ENCODE assay signal across 10 cellular contexts in the genomic region with DNA sequence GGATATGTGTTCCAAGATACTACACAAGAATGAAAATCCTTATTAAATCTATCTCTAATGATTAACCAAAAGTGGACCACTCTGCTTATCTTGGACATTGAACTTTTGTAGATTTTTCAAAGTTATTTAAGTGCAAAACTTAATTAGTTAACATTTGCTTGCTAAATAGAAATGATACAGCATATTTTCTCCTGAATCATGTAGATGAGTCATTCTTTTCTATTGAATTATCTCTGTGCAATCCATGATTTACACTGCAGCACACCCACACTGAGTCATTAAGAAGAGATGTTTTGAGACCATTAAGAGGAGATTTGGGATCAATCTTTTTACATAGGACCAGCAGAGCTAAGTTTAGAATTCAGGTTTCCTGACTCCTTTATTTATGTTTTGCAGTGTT. TPM values are rescaled to one million over a fixed set of nuclear protein-coding genes. Genes with fewer than 3 reads are reported as not detected.
DNase-seq lines count a peak whose midpoint lies in the region; ATAC-seq and TF ChIP-seq lines count a peak whose summit lies in the region.
"Had no signal": no experiment of that assay in that cellular context is flagged by ENCODE, and none has a peak within 500 bp of the region (broad histone marks: within the 10 kb centered on the region; RNA-seq: fewer than 3 reads in every experiment).

No MANE protein-coding gene starts in this region.

- peaks cover 9% of the 10 kb centered on the region for H3K4me1 Mint-ChIP-seq in neural progenitor cell
- H3K4me1 Mint-ChIP-seq in naive thymus-derived CD8-positive, alpha-beta T cell, result peaks cover 3 to 23% (median 5%) of the 10 kb centered on the region in 4 donors

- no peak for ATAC-seq in naive thymus-derived CD8-positive, alpha-beta T cell
- ATAC-seq in GM19324 (IDR thresholded peaks at IDR 0.05; ENCODE audit: low FRiP score, unreplicated experiment), result no peak
- ATAC-seq: GM12878 had no signal

- no peak overlapping the region for H3K4me3 ChIP-seq in SJSA1
- H3K4me3 ChIP-seq in fibroblast of pulmonary artery (replicated peaks; ENCODE audit: low read depth, low read length), result no peak overlapping the region
- no peak overlapping the region for H3K4me3 ChIP-seq in skeletal muscle satellite cell (ENCODE audit: low read length)
- no peak overlapping the region for H3K4me3 ChIP-seq in neural progenitor cell
- H3K4me3 ChIP-seq: GM12878 had no signal

- H3K79me2 ChIP-seq in neural progenitor cell (ENCODE audit: low read depth), result no peaks in the 10 kb centered on the region

- H3K4me3 Mint-ChIP-seq in neural progenitor cell, result no peak overlapping the region
- H3K4me3 Mint-ChIP-seq in naive thymus-derived CD8-positive, alpha-beta T cell, result no peak overlapping the region

- H3F3A ChIP-seq in neural progenitor cell (ENCODE audit: low read depth), result no peaks in the 10 kb centered on the region

- H3K27ac ChIP-seq in SJSA1 (peak overlapping the region; percentile 89), neural progenitor cell (no peak overlapping the region)

- H3K9me3 ChIP-seq in SJSA1 (replicated peaks) (no peaks in the 10 kb centered on the region), skeletal muscle satellite cell (replicated peaks; ENCODE audit: low read length) (no peaks in the 10 kb centered on the region), neural progenitor cell (ENCODE audit: low read depth) (no peaks in the 10 kb centered on the region)

- H3K4me1 ChIP-seq in SJSA1 (replicated peaks), result peaks cover 52% of the 10 kb centered on the region
- peaks cover 43% of the 10 kb centered on the region for H3K4me1 ChIP-seq in skeletal muscle satellite cell (ENCODE audit: control insufficient read depth, insufficient read depth, low read length)
- H3K4me1 ChIP-seq in neural progenitor cell, result peaks cover 10% of the 10 kb centered on the region

- DNase-seq in GM04503 (ENCODE audit: low read depth) (peak; percentile 78), SJSA1 (ENCODE audit: low read depth in 1 of 2, low spot score in 2 of 2) (peak; percentile 53 to 86), fibroblast of pulmonary artery (ENCODE audit: low read depth) (peak; percentile 81), neural progenitor cell (ENCODE audit: low spot score) (no peak)
- no peak for DNase-seq in naive thymus-derived CD8-positive, alpha-beta T cell
- no peak for DNase-seq in activated T-cell treated with anti-CD3 and anti-CD28 coated beads, Interleukin-2, amount 50 U/mL, for 48 hours
- DNase-seq: NCI-H1105 treated with DMSO at 0.1 percent for 48 hours had no signal

- no peak overlapping the region for H3K27ac Mint-ChIP-seq in neural progenitor cell
- no peak overlapping the region for H3K27ac Mint-ChIP-seq in naive thymus-derived CD8-positive, alpha-beta T cell

- no peaks in the 10 kb centered on the region for H3K27me3 Mint-ChIP-seq in neural progenitor cell (ENCODE audit: insufficient read depth, low read depth)
- peaks cover 0 to 2% (median 0%) of the 10 kb centered on the region in 5 donors for H3K27me3 Mint-ChIP-seq in naive thymus-derived CD8-positive, alpha-beta T cell

- POLR2A ChIA-PET in naive thymus-derived CD8-positive, alpha-beta T cell (lab: Charles Lee), result no interaction called here

- peak overlapping the region; percentile 68 for H3K4me2 ChIP-seq in skeletal muscle satellite cell (ENCODE audit: low read length)
- H3K4me2 ChIP-seq in neural progenitor cell, result no peak overlapping the region

- H3K36me3 ChIP-seq in SJSA1, result no peaks in the 10 kb centered on the region
- no peaks in the 10 kb centered on the region for H3K36me3 ChIP-seq in skeletal muscle satellite cell (ENCODE audit: insufficient read depth, low read length)
- no peaks in the 10 kb centered on the region for H3K36me3 ChIP-seq in neural progenitor cell

- TF ChIP-seq CTCF in fibroblast of pulmonary artery (IDR thresholded peaks at IDR 0.05; ENCODE audit: low read length, missing control alignments) (no peak), neural progenitor cell (IDR thresholded peaks at IDR 0.05) (no peak)

- no peaks in the 10 kb centered on the region for H3K36me3 Mint-ChIP-seq in neural progenitor cell
- peaks cover 0 to 14% (median 13%) of the 10 kb centered on the region in 3 donors for H3K36me3 Mint-ChIP-seq in naive thymus-derived CD8-positive, alpha-beta T cell

- H4K20me1 ChIP-seq in neural progenitor cell (ENCODE audit: low read depth), result no peaks in the 10 kb centered on the region

- no peak overlapping the region for H2AFZ ChIP-seq in neural progenitor cell (replicated peaks)

- no peaks in the 10 kb centered on the region for H3K9me3 Mint-ChIP-seq in neural progenitor cell
- peaks cover 0 to 10% (median 2%) of the 10 kb centered on the region in 9 donors for H3K9me3 Mint-ChIP-seq in naive thymus-derived CD8-positive, alpha-beta T cell

- H3K27me3 ChIP-seq in SJSA1 (replicated peaks) (no peaks in the 10 kb centered on the region), skeletal muscle satellite cell (ENCODE audit: control insufficient read depth, insufficient read depth, low read length) (no peaks in the 10 kb centered on the region), neural progenitor cell (no peaks in the 10 kb centered on the region)

- peak overlapping the region; percentile 68 for H3K9ac ChIP-seq in skeletal muscle satellite cell (ENCODE audit: low read depth, low read length)
- H3K9ac ChIP-seq in neural progenitor cell, result no peak overlapping the region

RNA-seq across cellular contexts. Expression of gene ABCC2, which starts 6.6 kb away (rescaled TPM):
- 0.47 and 1.3 TPM in 2 replicates for total RNA-seq in SJSA1 (2014; rRNA removed; shearing (Covaris generic))
- total RNA-seq in skeletal muscle satellite cell (2012; rRNA removed), result 4.8 and 5.7 TPM in 2 replicates
- 0.25 and 0.26 TPM in 2 replicates for total RNA-seq in neural progenitor cell (ENCODE audit: low replicate concordance)
- total RNA-seq in naive thymus-derived CD8-positive, alpha-beta T cell, result 1 to 10 TPM; 5.5 to 6.8 TPM
- under 1 TPM; 0.50 to 0.86 (median 0.60) TPM for polyA plus RNA-seq in naive thymus-derived CD8-positive, alpha-beta T cell

RNA-seq across cellular contexts. Expression of gene CUTC, which starts 43.8 kb away (rescaled TPM):
- 29.5 and 35.0 TPM in 2 replicates for total RNA-seq in SJSA1 (2014; rRNA removed; shearing (Covaris generic))
- 20.3 and 28.1 TPM in 2 replicates for total RNA-seq in skeletal muscle satellite cell (2012; rRNA removed)
- 27.8 and 36.1 TPM in 2 replicates for total RNA-seq in neural progenitor cell (ENCODE audit: low replicate concordance)
- 10 to 100 TPM; 35.5 to 37.5 TPM for total RNA-seq in naive thymus-derived CD8-positive, alpha-beta T cell
- polyA plus RNA-seq in naive thymus-derived CD8-positive, alpha-beta T cell, result 10 to 100 TPM; 61.2 to 69.1 (median 64.6) TPM

RNA-seq across cellular contexts. Expression of gene COX15, which starts 43.9 kb away (rescaled TPM):
- 28.4 and 35.0 TPM in 2 replicates for total RNA-seq in SJSA1 (2014; rRNA removed; shearing (Covaris generic))
- 28.2 and 44.9 TPM in 2 replicates for total RNA-seq in skeletal muscle satellite cell (2012; rRNA removed)
- total RNA-seq in neural progenitor cell (ENCODE audit: low replicate concordance), result 49.8 and 53.5 TPM in 2 replicates
- total RNA-seq in naive thymus-derived CD8-positive, alpha-beta T cell, result 10 to 100 TPM; 34.2 to 39.4 TPM
- polyA plus RNA-seq in naive thymus-derived CD8-positive, alpha-beta T cell, result 10 to 100 TPM; 33.3 to 34.7 (median 33.8) TPM

Comparison
In these comparisons a context has a peak if more than half of its experiments do, and no peak if none do; other contexts are left out.
1. DNase-seq: peak in GM04503 (single experiment), SJSA1 (2 of 2) and fibroblast of pulmonary artery (single experiment); none in neural progenitor cell (single experiment), naive thymus-derived CD8-positive, alpha-beta T cell (0 of 10) and activated T-cell treated with anti-CD3 and anti-CD28 coated beads, Interleukin-2, amount 50 U/mL, for 48 hours (0 of 2).